ENCODE assay signal across 25 cellular contexts in genomic region chr20:10585308-10585707, GRCh38.
"Had no signal": no experiment of that assay in that cellular context is flagged by ENCODE, and none has a peak within 500 bp of the region (broad histone marks: within the 10 kb centered on the region; RNA-seq: fewer than 3 reads in every experiment).

No MANE protein-coding gene starts in this region.

- FAIRE-seq: HTR-8/SVneo, RCC 7860 had no signal

- H3K36me3 ChIP-seq: MG63, SJSA1 had no signal

- H3K9me3 ChIP-seq: MG63, SJSA1 had no signal

- DNase-seq: Karpas-422, KG1, MG63, NCI-H1092, NCI-H1105 treated with DMSO at 0.1 percent for 48 hours, NCI-H1417 treated with DMSO at 0.1 percent for 48 hours, NCI-H146, NCI-H1694 treated with DMSO at 0.1 percent for 48 hours, NCI-H1930, NCI-H2081, NCI-H2171, NCI-H226, NCI-H446, NCI-H510A, NCI-H524 treated with DMSO at 0.1 percent for 48 hours, NCI-H69, NCI-H774, Right ventricle myocardium superior, RPMI8226, SIG-M5 had no signal

- H3K27me3 ChIP-seq: MG63, SJSA1 had no signal

- H3K27ac ChIP-seq: HL-60, SK-N-MC had no signal

- H3K4me3 ChIP-seq: MG63, SJSA1, SK-N-MC had no signal
